1 cellular context compared by ENCODE assay signal in genomic region chr12:112409064-112409905, GRCh38.
TF ChIP-seq lines count a peak whose summit lies in the region.

Gene RPL6 (minus strand): TSS chr12:112409605. CDS start chr12:112408656, 949 bp downstream.

TF ChIP-seq in HepG2, 621 proteins besides CTCF, POLR2A, EP300 and RAD21 (continued from another document):
- peak; percentile 81 for TF ChIP-seq ARID4A (CRISPR knock-in tag; IDR thresholded peaks at IDR 0.05; ENCODE audit: borderline replicate concordance)
- peak; percentile 52; the same call in 1 of the 2 replicates for TF ChIP-seq SMAD3 (CRISPR knock-in tag; IDR thresholded peaks at IDR 0.05)
- TF ChIP-seq NKX3-1 (CRISPR knock-in tag; IDR thresholded peaks at IDR 0.05), result peak; percentile 26; the same call in 1 of the 2 replicates
- no peak for TF ChIP-seq NR2F6 (IDR thresholded peaks at IDR 0.05)
- no peak for TF ChIP-seq NR2F6 (CRISPR knock-in tag; IDR thresholded peaks at IDR 0.05)
- no peak for TF ChIP-seq ZSCAN25 (CRISPR knock-in tag; IDR thresholded peaks at IDR 0.05)
- peak; percentile 63; the same call in 1 of the 2 replicates for TF ChIP-seq MEF2D (CRISPR knock-in tag; IDR thresholded peaks at IDR 0.05)
- no peak for TF ChIP-seq ZNF382 (CRISPR knock-in tag; IDR thresholded peaks at IDR 0.05; ENCODE audit: borderline replicate concordance)
- peak; percentile 83 for TF ChIP-seq MYPOP (CRISPR knock-in tag; IDR thresholded peaks at IDR 0.05)
- no peak for TF ChIP-seq IRF1 (CRISPR knock-in tag; IDR thresholded peaks at IDR 0.05; ENCODE audit: low read depth)
- no peak for TF ChIP-seq LCORL (IDR thresholded peaks at IDR 0.05)
- no peak; the same call in 1 of the 2 replicates for TF ChIP-seq LCORL (CRISPR knock-in tag; IDR thresholded peaks at IDR 0.05)
- TF ChIP-seq ZNF331 (CRISPR knock-in tag; IDR thresholded peaks at IDR 0.05), result no peak; the same call in none of the 2 replicates
- peak; percentile 84; the same call in 1 of the 2 replicates for TF ChIP-seq SALL2 (CRISPR knock-in tag; IDR thresholded peaks at IDR 0.05)
- no peak for TF ChIP-seq DNMT3B (CRISPR knock-in tag; conservative IDR thresholded peaks at IDR 0.05)
- peak; percentile 84; the same call in 1 of the 2 replicates for TF ChIP-seq REPIN1 (CRISPR knock-in tag; IDR thresholded peaks at IDR 0.05; ENCODE audit: borderline replicate concordance, low read depth)
- no peak for TF ChIP-seq THAP7 (CRISPR knock-in tag; IDR thresholded peaks at IDR 0.05)
- TF ChIP-seq SYNCRIP (IDR thresholded peaks at IDR 0.05; ENCODE audit: insufficient read depth, low read depth, low read length), result no peak
- no peak; the same call in 1 of the 2 replicates for TF ChIP-seq ZFP90 (CRISPR knock-in tag; IDR thresholded peaks at IDR 0.05; ENCODE audit: borderline replicate concordance)
- peak; percentile 52; the same call in 1 of the 2 replicates for TF ChIP-seq KLF11 (CRISPR knock-in tag; IDR thresholded peaks at IDR 0.05)
TF ChIP-seq in HepG2: peak in this region for 273.
